In the genomic region with DNA sequence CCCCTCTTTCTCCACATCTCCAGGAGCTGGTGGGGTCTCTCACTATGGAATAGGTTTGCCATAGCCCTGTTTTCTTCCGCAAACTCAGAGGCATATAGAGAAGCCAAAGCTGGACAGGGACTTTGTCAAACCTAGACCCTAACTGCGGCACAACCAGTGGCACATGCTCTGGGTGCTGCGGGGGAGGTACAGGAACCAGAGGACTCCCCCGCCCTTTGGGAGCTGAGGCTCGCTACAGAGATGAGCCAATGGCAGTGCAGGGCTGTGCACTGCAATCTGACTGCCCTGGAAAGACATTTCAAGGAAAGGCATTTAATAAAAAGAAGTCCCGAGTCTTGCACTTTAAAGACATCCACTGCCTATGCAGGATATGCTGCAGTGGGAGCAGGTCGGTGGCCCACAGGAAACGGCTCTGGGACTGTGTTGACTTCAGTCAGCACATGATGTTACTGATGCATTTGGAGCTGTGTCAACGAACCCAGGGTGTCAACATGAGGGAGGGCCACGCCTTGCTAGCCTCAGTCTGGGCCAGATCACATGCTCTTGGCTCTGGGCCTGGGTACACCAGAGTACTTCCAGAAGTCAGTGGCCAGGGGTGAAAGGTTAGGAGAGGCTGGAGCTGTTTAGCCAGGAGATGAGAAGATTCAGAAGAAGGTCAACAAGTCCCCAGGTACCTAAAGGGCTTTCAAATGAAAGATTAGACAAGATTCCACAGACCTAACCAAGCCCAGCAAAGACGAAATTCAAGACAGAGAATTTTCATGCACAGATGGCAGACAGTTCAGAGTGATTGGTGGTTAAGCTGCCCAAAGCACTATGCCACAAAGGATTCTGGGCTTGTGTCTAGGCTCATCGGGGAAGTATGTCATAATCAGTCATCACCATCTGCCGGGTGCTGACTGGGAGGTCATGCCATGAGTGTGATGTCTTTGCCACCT, we compare ENCODE assay signal across 1 cellular context.
TF ChIP-seq lines count a peak whose summit lies in the region.

No MANE protein-coding gene starts in this region.

TF ChIP-seq in K562, 482 proteins besides CTCF, POLR2A, EP300 and RAD21 (continued from another document and continues in another):
- TF ChIP-seq UBTF (IDR thresholded peaks at IDR 0.05; ENCODE audit: borderline replicate concordance in 1 of 2, low read depth in 2 of 2, low read length in 2 of 2), result 0 out of 4 replicates have a peak, but pooled peaks of 1 of the 2 experiments have one; percentile 24
- peak; percentile 57; the same call in 1 of the 2 replicates for TF ChIP-seq CXXC5 (CRISPR knock-in tag; IDR thresholded peaks at IDR 0.05)
- peak; percentile 32 for TF ChIP-seq NEUROD1 (IDR thresholded peaks at IDR 0.05; ENCODE audit: borderline replicate concordance, low read depth, low read length, partially characterized antibody)
- no peak for TF ChIP-seq POLR2G (IDR thresholded peaks at IDR 0.05; ENCODE audit: low read depth, low read length)
- peak in 1 of 2 experiments; percentile 72; a peak in 2 of 4 replicates for TF ChIP-seq FOXA3 (CRISPR knock-in tag; conservative IDR thresholded peaks at IDR 0.05 in 1 of 2, IDR thresholded peaks at IDR 0.05 in 1 of 2)
- 0 out of 2 replicates have a peak, but pooled peaks have one; percentile 40 for TF ChIP-seq ZNF12 (CRISPR knock-in tag; IDR thresholded peaks at IDR 0.05)
- TF ChIP-seq FOS (IDR thresholded peaks at IDR 0.05; ENCODE audit: extremely low read depth, insufficient read length), result no peak
- 0 out of 2 replicates have a peak, but pooled peaks have one; percentile 30 for TF ChIP-seq SMAD3 (CRISPR knock-in tag; conservative IDR thresholded peaks at IDR 0.05)
- TF ChIP-seq MAZ (CRISPR knock-in tag; conservative IDR thresholded peaks at IDR 0.05 in 1 of 2, IDR thresholded peaks at IDR 0.05 in 1 of 2), result peak; percentile 49 to 66; a peak in 2 of 4 replicates
- TF ChIP-seq, protein P1, sequence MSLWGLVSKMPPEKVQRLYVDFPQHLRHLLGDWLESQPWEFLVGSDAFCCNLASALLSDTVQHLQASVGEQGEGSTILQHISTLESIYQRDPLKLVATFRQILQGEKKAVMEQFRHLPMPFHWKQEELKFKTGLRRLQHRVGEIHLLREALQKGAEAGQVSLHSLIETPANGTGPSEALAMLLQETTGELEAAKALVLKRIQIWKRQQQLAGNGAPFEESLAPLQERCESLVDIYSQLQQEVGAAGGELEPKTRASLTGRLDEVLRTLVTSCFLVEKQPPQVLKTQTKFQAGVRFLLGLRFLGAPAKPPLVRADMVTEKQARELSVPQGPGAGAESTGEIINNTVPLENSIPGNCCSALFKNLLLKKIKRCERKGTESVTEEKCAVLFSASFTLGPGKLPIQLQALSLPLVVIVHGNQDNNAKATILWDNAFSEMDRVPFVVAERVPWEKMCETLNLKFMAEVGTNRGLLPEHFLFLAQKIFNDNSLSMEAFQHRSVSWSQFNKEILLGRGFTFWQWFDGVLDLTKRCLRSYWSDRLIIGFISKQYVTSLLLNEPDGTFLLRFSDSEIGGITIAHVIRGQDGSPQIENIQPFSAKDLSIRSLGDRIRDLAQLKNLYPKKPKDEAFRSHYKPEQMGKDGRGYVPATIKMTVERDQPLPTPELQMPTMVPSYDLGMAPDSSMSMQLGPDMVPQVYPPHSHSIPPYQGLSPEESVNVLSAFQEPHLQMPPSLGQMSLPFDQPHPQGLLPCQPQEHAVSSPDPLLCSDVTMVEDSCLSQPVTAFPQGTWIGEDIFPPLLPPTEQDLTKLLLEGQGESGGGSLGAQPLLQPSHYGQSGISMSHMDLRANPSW (CRISPR knock-in tag; IDR thresholded peaks at IDR 0.05), result 0 out of 2 replicates have a peak, but pooled peaks have one; percentile 37
- TF ChIP-seq SMARCA4 (IDR thresholded peaks at IDR 0.05), result peak; percentile 29
- no peak for TF ChIP-seq ZNF217 (CRISPR knock-in tag; IDR thresholded peaks at IDR 0.05)
- 0 out of 2 replicates have a peak, but pooled peaks have one; percentile 9 for TF ChIP-seq SOX6 (IDR thresholded peaks at IDR 0.05)
- TF ChIP-seq ELF4 (CRISPR knock-in tag; IDR thresholded peaks at IDR 0.05), result no peak; the same call in 1 of the 2 replicates
- TF ChIP-seq NFIC (IDR thresholded peaks at IDR 0.05), result peak; percentile 55
- TF ChIP-seq CBX3 (IDR thresholded peaks at IDR 0.05; ENCODE audit: borderline replicate concordance in 1 of 2, low read length in 2 of 2), result peak in 1 of 2 experiments; percentile 8; a peak in 1 of 3 replicates
- TF ChIP-seq JUND (IDR thresholded peaks at IDR 0.05; ENCODE audit: borderline replicate concordance, low read depth, low read length), result 0 out of 2 replicates have a peak, but pooled peaks have one; percentile 5
- no peak for TF ChIP-seq JUND (tag; IDR thresholded peaks at IDR 0.05; ENCODE audit: borderline replicate concordance, low read depth, low read length)
- TF ChIP-seq MYC (IDR thresholded peaks at IDR 0.05; ENCODE audit: low read depth, low read length), result peak; percentile 78
- TF ChIP-seq MYC (CRISPR knock-in tag; IDR thresholded peaks at IDR 0.05; ENCODE audit: borderline replicate concordance, low read depth), result no peak
- peak; percentile 26 for TF ChIP-seq NUFIP1 (IDR thresholded peaks at IDR 0.05; ENCODE audit: partially characterized antibody)
- 0 out of 4 replicates have a peak, but pooled peaks of 1 of the 2 experiments have one; percentile 10 for TF ChIP-seq TEAD1 (CRISPR knock-in tag; IDR thresholded peaks at IDR 0.05)
- peak; percentile 25 for TF ChIP-seq CBFA2T2 (conservative IDR thresholded peaks at IDR 0.05)
- TF ChIP-seq BHLHE40 (IDR thresholded peaks at IDR 0.05; ENCODE audit: low read length), result peak; percentile 72
- TF ChIP-seq NCOA1 (IDR thresholded peaks at IDR 0.05; ENCODE audit: low read depth), result no peak
- peak; percentile 25; the same call in 1 of the 2 replicates for TF ChIP-seq ZNF175 (CRISPR knock-in tag; IDR thresholded peaks at IDR 0.05; ENCODE audit: low read depth)
- no peak for TF ChIP-seq ZSCAN29 (IDR thresholded peaks at IDR 0.05)
- TF ChIP-seq RNF2 (IDR thresholded peaks at IDR 0.05), result peak; percentile 52; the same call in 1 of the 2 replicates
- TF ChIP-seq, protein P2, sequence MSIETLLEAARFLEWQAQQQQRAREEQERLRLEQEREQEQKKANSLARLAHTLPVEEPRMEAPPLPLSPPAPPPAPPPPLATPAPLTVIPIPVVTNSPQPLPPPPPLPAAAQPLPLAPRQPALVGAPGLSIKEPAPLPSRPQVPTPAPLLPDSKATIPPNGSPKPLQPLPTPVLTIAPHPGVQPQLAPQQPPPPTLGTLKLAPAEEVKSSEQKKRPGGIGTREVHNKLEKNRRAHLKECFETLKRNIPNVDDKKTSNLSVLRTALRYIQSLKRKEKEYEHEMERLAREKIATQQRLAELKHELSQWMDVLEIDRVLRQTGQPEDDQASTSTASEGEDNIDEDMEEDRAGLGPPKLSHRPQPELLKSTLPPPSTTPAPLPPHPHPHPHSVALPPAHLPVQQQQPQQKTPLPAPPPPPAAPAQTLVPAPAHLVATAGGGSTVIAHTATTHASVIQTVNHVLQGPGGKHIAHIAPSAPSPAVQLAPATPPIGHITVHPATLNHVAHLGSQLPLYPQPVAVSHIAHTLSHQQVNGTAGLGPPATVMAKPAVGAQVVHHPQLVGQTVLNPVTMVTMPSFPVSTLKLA (conservative IDR thresholded peaks at IDR 0.05), result peak; percentile 48 to 60; a peak in 3 of 4 replicates
- TF ChIP-seq ZBTB17 (CRISPR knock-in tag; IDR thresholded peaks at IDR 0.05), result 0 out of 2 replicates have a peak, but pooled peaks have one; percentile 35
- 0 out of 2 replicates have a peak, but pooled peaks have one; percentile 40 for TF ChIP-seq NFXL1 (CRISPR knock-in tag; IDR thresholded peaks at IDR 0.05)
- TF ChIP-seq ZNF23 (CRISPR knock-in tag; IDR thresholded peaks at IDR 0.05), result no peak
- peak; percentile 24; the same call in 1 of the 2 replicates for TF ChIP-seq CEBPB (tag; IDR thresholded peaks at IDR 0.05)
- 0 out of 2 replicates have a peak, but pooled peaks have one; percentile 40 for TF ChIP-seq HBP1 (CRISPR knock-in tag; IDR thresholded peaks at IDR 0.05)
- TF ChIP-seq NRF1 (conservative IDR thresholded peaks at IDR 0.05 in 1 of 2, IDR thresholded peaks at IDR 0.05 in 1 of 2), result peak; percentile 44 to 50; a peak in 3 of 4 replicates
- no peak for TF ChIP-seq HOXB6 (CRISPR knock-in tag; IDR thresholded peaks at IDR 0.05; ENCODE audit: borderline replicate concordance)
- TF ChIP-seq, protein P3, sequence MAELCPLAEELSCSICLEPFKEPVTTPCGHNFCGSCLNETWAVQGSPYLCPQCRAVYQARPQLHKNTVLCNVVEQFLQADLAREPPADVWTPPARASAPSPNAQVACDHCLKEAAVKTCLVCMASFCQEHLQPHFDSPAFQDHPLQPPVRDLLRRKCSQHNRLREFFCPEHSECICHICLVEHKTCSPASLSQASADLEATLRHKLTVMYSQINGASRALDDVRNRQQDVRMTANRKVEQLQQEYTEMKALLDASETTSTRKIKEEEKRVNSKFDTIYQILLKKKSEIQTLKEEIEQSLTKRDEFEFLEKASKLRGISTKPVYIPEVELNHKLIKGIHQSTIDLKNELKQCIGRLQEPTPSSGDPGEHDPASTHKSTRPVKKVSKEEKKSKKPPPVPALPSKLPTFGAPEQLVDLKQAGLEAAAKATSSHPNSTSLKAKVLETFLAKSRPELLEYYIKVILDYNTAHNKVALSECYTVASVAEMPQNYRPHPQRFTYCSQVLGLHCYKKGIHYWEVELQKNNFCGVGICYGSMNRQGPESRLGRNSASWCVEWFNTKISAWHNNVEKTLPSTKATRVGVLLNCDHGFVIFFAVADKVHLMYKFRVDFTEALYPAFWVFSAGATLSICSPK (IDR thresholded peaks at IDR 0.05; ENCODE audit: borderline replicate concordance), result no peak
- TF ChIP-seq L3MBTL2 (IDR thresholded peaks at IDR 0.05), result peak; percentile 88
- peak; percentile 82 for TF ChIP-seq EGR1 (conservative IDR thresholded peaks at IDR 0.05)
- peak; percentile 35; the same call in 1 of the 2 replicates for TF ChIP-seq RBFOX2 (IDR thresholded peaks at IDR 0.05; ENCODE audit: low read depth, low read length)
- no peak for TF ChIP-seq RERE (CRISPR knock-in tag; IDR thresholded peaks at IDR 0.05; ENCODE audit: borderline replicate concordance)
